ENCODE assay signal across 8 cellular contexts in genomic region chr1:224430511-224431113, GRCh38. TPM values are rescaled to one million over a fixed set of nuclear protein-coding genes. Genes with fewer than 3 reads are reported as not detected.
DNase-seq lines count a peak whose midpoint lies in the region; ATAC-seq and TF ChIP-seq lines count a peak whose summit lies in the region.

No MANE protein-coding gene starts in this region.

- DNase-seq in activated naive CD4-positive, alpha-beta T cell treated with anti-CD3 and anti-CD28 coated beads, Interleukin-2, amount 10 ng/mL, durations not matched to agents 7 days and 5 days = peak; percentile 44
- DNase-seq in activated naive CD4-positive, alpha-beta T cell treated with anti-CD3 and anti-CD28 coated beads, Interleukin-2, amount 50 U/mL, for 16 hours = no peak
- peak in 3 of 5 experiments; percentile 15 to 83 (median 45) for DNase-seq in T-helper 2 cell
- no peak for DNase-seq in epithelial cell of proximal tubule (ENCODE audit: low read depth)
- DNase-seq in trophoblast cell = peak in 1 of 2 donors; percentile 14
- no peak for DNase-seq in HuH-7.5 (ENCODE audit: low spot score)

- H3K9ac ChIP-seq in trophoblast cell (ENCODE audit: low read length) = no peak overlapping the region

- no peak overlapping the region for H4K12ac ChIP-seq in trophoblast cell (ENCODE audit: low read depth, low read length)

- no peak overlapping the region for H3K27ac ChIP-seq in trophoblast cell (ENCODE audit: low read depth, low read length)

- CTCF ChIA-PET in activated naive CD4-positive, alpha-beta T cell treated with anti-CD3 and anti-CD28 coated beads, Interleukin-2, amount 10 ng/mL, durations not matched to agents 7 days and 5 days (lab: Charles Lee) = interaction anchor here (0.5 to 3.9 kb wide), 5 partner anchors 23 to 314 kb away, joined by 3 to 29 read pairs (median 4); no protein-coding TSS in a partner anchor

- no peak overlapping the region for H2BK120ac ChIP-seq in trophoblast cell (ENCODE audit: insufficient read depth, low read length, poor library complexity)

- peaks cover 8% of the 10 kb centered on the region for H3K79me1 ChIP-seq in trophoblast cell (ENCODE audit: low read length)

- no peak overlapping the region for H3K18ac ChIP-seq in trophoblast cell (ENCODE audit: low read length)

- H3K79me2 ChIP-seq in trophoblast cell (ENCODE audit: control insufficient read depth, insufficient read depth, low read length, poor library complexity) = peaks cover 13% of the 10 kb centered on the region

- no peak overlapping the region for H2AK5ac ChIP-seq in trophoblast cell (ENCODE audit: low read length)

- ATAC-seq in HG03460 (IDR thresholded peaks at IDR 0.05; ENCODE audit: unreplicated experiment) (peak; percentile 25), HG03571 (IDR thresholded peaks at IDR 0.05; ENCODE audit: unreplicated experiment) (no peak)

- H3K27me3 Mint-ChIP-seq in activated naive CD4-positive, alpha-beta T cell treated with anti-CD3 and anti-CD28 coated beads, Interleukin-2, amount 10 ng/mL, durations not matched to agents 7 days and 5 days = no peaks in the 10 kb centered on the region

- H3K4me3 ChIP-seq in epithelial cell of proximal tubule (ENCODE audit: low read depth, low read length) (peak overlapping the region; percentile 38), trophoblast cell (ENCODE audit: low read depth, low read length) (no peak overlapping the region)

- peaks cover 56% of the 10 kb centered on the region for H3K4me1 Mint-ChIP-seq in activated naive CD4-positive, alpha-beta T cell treated with anti-CD3 and anti-CD28 coated beads, Interleukin-2, amount 10 ng/mL, durations not matched to agents 7 days and 5 days

- H3K9me3 Mint-ChIP-seq in activated naive CD4-positive, alpha-beta T cell treated with anti-CD3 and anti-CD28 coated beads, Interleukin-2, amount 10 ng/mL, durations not matched to agents 7 days and 5 days = no peaks in the 10 kb centered on the region

- H3K4me1 ChIP-seq in trophoblast cell (ENCODE audit: control insufficient read depth in 1 of 2, insufficient read depth in 2 of 2, low read length in 2 of 2) = peaks cover 2 to 6% of the 10 kb centered on the region in 2 experiments

- H3K27me3 ChIP-seq in trophoblast cell (ENCODE audit: insufficient read depth, low read length) = no peaks in the 10 kb centered on the region

- TF ChIP-seq CTCF in epithelial cell of proximal tubule (conservative IDR thresholded peaks at IDR 0.05; ENCODE audit: low read depth, low read length) = no peak

- H3K4ac ChIP-seq in trophoblast cell (ENCODE audit: low read depth, low read length) = peak overlapping the region; percentile 87

- H3K14ac ChIP-seq in trophoblast cell (ENCODE audit: low read length) = no peak overlapping the region

- H2BK5ac ChIP-seq in trophoblast cell (ENCODE audit: low read depth, low read length, poor library complexity) = peak overlapping the region; percentile 45

- peak overlapping the region; percentile 55 for H3K4me3 Mint-ChIP-seq in activated naive CD4-positive, alpha-beta T cell treated with anti-CD3 and anti-CD28 coated beads, Interleukin-2, amount 10 ng/mL, durations not matched to agents 7 days and 5 days

- no peak overlapping the region for H4K8ac ChIP-seq in trophoblast cell (ENCODE audit: low read depth, low read length)

- no peak overlapping the region for H3K23ac ChIP-seq in trophoblast cell (ENCODE audit: low read length)

- H3K36me3 ChIP-seq in trophoblast cell (ENCODE audit: control insufficient read depth in 1 of 2, insufficient read depth in 2 of 2, low read length in 2 of 2) = peaks cover 8 to 11% of the 10 kb centered on the region in 2 experiments

- peaks cover 2% of the 10 kb centered on the region for H3K9me3 ChIP-seq in trophoblast cell (ENCODE audit: insufficient read depth, low read depth, low read length)

- peaks cover 44% of the 10 kb centered on the region for H3K36me3 Mint-ChIP-seq in activated naive CD4-positive, alpha-beta T cell treated with anti-CD3 and anti-CD28 coated beads, Interleukin-2, amount 10 ng/mL, durations not matched to agents 7 days and 5 days

- no CpG with 5 or more reads among the region's 2 CpGs for WGBS in trophoblast cell (ENCODE audit: extremely low coverage, insufficient coverage, insufficient read length)

- H3K27ac Mint-ChIP-seq in activated naive CD4-positive, alpha-beta T cell treated with anti-CD3 and anti-CD28 coated beads, Interleukin-2, amount 10 ng/mL, durations not matched to agents 7 days and 5 days = peak overlapping the region; percentile 85

- H4K91ac ChIP-seq in trophoblast cell (ENCODE audit: low read depth, low read length) = no peak overlapping the region

- no peak overlapping the region for H2BK12ac ChIP-seq in trophoblast cell (ENCODE audit: low read length)

- peak overlapping the region; percentile 8 for H3K4me2 ChIP-seq in trophoblast cell (ENCODE audit: low read length)

- no peak overlapping the region for H2AFZ ChIP-seq in trophoblast cell (ENCODE audit: insufficient read depth, low read length, poor library complexity)

RNA-seq across cellular contexts. Expression of gene WDR26, which starts 4.0 kb away (rescaled TPM):
- total RNA-seq in epithelial cell of proximal tubule = 19.5 and 22.2 TPM in 2 replicates
- 90.2 and 90.5 TPM in 2 replicates for polyA plus RNA-seq in trophoblast cell (2013)

Comparison
In these comparisons a context has a peak if more than half of its experiments do, and no peak if none do; other contexts are left out.
1. DNase-seq: peak in activated naive CD4-positive, alpha-beta T cell treated with anti-CD3 and anti-CD28 coated beads, Interleukin-2, amount 10 ng/mL, durations not matched to agents 7 days and 5 days (single experiment) and T-helper 2 cell (3 of 5); none in activated naive CD4-positive, alpha-beta T cell treated with anti-CD3 and anti-CD28 coated beads, Interleukin-2, amount 50 U/mL, for 16 hours (single experiment), epithelial cell of proximal tubule (single experiment) and HuH-7.5 (single experiment).